ENCODE assay signal across 10 cellular contexts in genomic region chr20:1830240-1830639, GRCh38.
DNase-seq lines count a peak whose midpoint lies in the region; ATAC-seq and TF ChIP-seq lines count a peak whose summit lies in the region.
"Had no signal": no experiment of that assay in that cellular context is flagged by ENCODE, and none has a peak within 500 bp of the region (broad histone marks: within the 10 kb centered on the region; RNA-seq: fewer than 3 reads in every experiment).

No MANE protein-coding gene starts in this region.

- H3K9me3 Mint-ChIP-seq in naive thymus-derived CD8-positive, alpha-beta T cell, result no peaks in the 10 kb centered on the region
- no peaks in the 10 kb centered on the region for H3K9me3 Mint-ChIP-seq in effector memory CD8-positive, alpha-beta T cell
- H3K9me3 Mint-ChIP-seq: activated T-cell treated with anti-CD3 and anti-CD28 coated beads, Interleukin-2, amount 50 U/mL, for 72 hours had no signal

- POLR2A ChIA-PET in naive thymus-derived CD8-positive, alpha-beta T cell (lab: Charles Lee), result no interaction called here

- no peak overlapping the region for H3K27ac Mint-ChIP-seq in naive thymus-derived CD8-positive, alpha-beta T cell
- no peak overlapping the region for H3K27ac Mint-ChIP-seq in effector memory CD8-positive, alpha-beta T cell
- H3K27ac Mint-ChIP-seq: activated T-cell treated with anti-CD3 and anti-CD28 coated beads, Interleukin-2, amount 50 U/mL, for 72 hours had no signal

- H3K9me3 ChIP-seq in RWPE2 (ENCODE audit: severe bottlenecking), result no peaks in the 10 kb centered on the region
- H3K9me3 ChIP-seq in ovary, result no peaks in the 10 kb centered on the region

- H3K27ac ChIP-seq in RWPE2 (ENCODE audit: poor library complexity, severe bottlenecking), result peak overlapping the region; percentile 76
- H3K27ac ChIP-seq in foreskin keratinocyte, result peak overlapping the region; percentile 99
- H3K27ac ChIP-seq in ovary, result no peak overlapping the region

- H3K4me3 Mint-ChIP-seq in naive thymus-derived CD8-positive, alpha-beta T cell, result no peak overlapping the region
- H3K4me3 Mint-ChIP-seq in effector memory CD8-positive, alpha-beta T cell, result no peak overlapping the region
- H3K4me3 Mint-ChIP-seq: activated T-cell treated with anti-CD3 and anti-CD28 coated beads, Interleukin-2, amount 50 U/mL, for 72 hours had no signal

- H3K36me3 ChIP-seq in RWPE2 (ENCODE audit: low read depth) (no peaks in the 10 kb centered on the region), ovary (no peaks in the 10 kb centered on the region)

- intact Hi-C loops in ovary (cut with DNase I), result no loop called here

- peak; percentile 54 for DNase-seq in Caki2 (ENCODE audit: low read depth)
- DNase-seq in RWPE2 (ENCODE audit: low spot score), result peak; percentile 99
- DNase-seq in foreskin keratinocyte, result peak; percentile 97 to 98
- peak in 4 of 5 donors; percentile 25 to 51 (median 38) for DNase-seq in ovary
- DNase-seq in naive thymus-derived CD8-positive, alpha-beta T cell, result no peak
- DNase-seq in effector memory CD8-positive, alpha-beta T cell, result no peak
- no peak for DNase-seq in SIG-M5 (lab: John Stamatoyannopoulos, UW)
- DNase-seq in SKM-1 treated with dmso at 0.1 percent for 144 hours (lab: John Stamatoyannopoulos, UW; ENCODE audit: unreplicated experiment), result no peak
- DNase-seq: activated T-cell treated with anti-CD3 and anti-CD28 coated beads, Interleukin-2, amount 50 U/mL, for 72 hours; NCI-H748 treated with DMSO at 0.1 percent for 48 hours had no signal

- peaks cover 0 to 4% (median 1%) of the 10 kb centered on the region in 4 donors for H3K4me1 Mint-ChIP-seq in naive thymus-derived CD8-positive, alpha-beta T cell
- no peaks in the 10 kb centered on the region for H3K4me1 Mint-ChIP-seq in effector memory CD8-positive, alpha-beta T cell (ENCODE audit: low read depth in 2 of 2)

- no peaks in the 10 kb centered on the region for H3K36me3 Mint-ChIP-seq in naive thymus-derived CD8-positive, alpha-beta T cell
- no peaks in the 10 kb centered on the region for H3K36me3 Mint-ChIP-seq in effector memory CD8-positive, alpha-beta T cell (ENCODE audit: insufficient read depth)

- 7 to 29% (median 9%) methylated on average over 6 to 7 of the region's 7 CpGs for WGBS in ovary, 3 donors

- TF ChIP-seq CTCF in RWPE2 (IDR thresholded peaks at IDR 0.05; ENCODE audit: poor library complexity, severe bottlenecking), result no peak
- TF ChIP-seq CTCF in foreskin keratinocyte (conservative IDR thresholded peaks at IDR 0.05), result no peak
- no peak for TF ChIP-seq CTCF in ovary (IDR thresholded peaks at IDR 0.05)

- in situ Hi-C loops in Caki2 (cut with HindIII; ENCODE audit: low pct_unique_long_range_greater_than_20kb, low sequenced_read_pairs), result no loop called here

- ATAC-seq in RWPE2 (ENCODE audit: low read depth) (peak; percentile 93), foreskin keratinocyte (peak; percentile 95)
- ATAC-seq in naive thymus-derived CD8-positive, alpha-beta T cell, result no peak
- no peak for ATAC-seq in effector memory CD8-positive, alpha-beta T cell (replicated peaks)
- ATAC-seq: activated T-cell treated with anti-CD3 and anti-CD28 coated beads, Interleukin-2, amount 50 U/mL, for 72 hours had no signal

- no peak for TF ChIP-seq POLR2A in ovary (IDR thresholded peaks at IDR 0.05)

- peaks cover 6 to 22% (median 11%) of the 10 kb centered on the region in 5 donors for H3K27me3 Mint-ChIP-seq in naive thymus-derived CD8-positive, alpha-beta T cell
- H3K27me3 Mint-ChIP-seq in effector memory CD8-positive, alpha-beta T cell, result peaks cover 35 to 63% of the 10 kb centered on the region in 2 donors

- H3K4me3 ChIP-seq in RWPE2 (ENCODE audit: severe bottlenecking), result no peak overlapping the region
- H3K4me3 ChIP-seq in ovary, result no peak overlapping the region

- peaks cover 36% of the 10 kb centered on the region for H3K4me1 ChIP-seq in RWPE2 (ENCODE audit: insufficient read depth, poor library complexity, severe bottlenecking)
- H3K4me1 ChIP-seq in foreskin keratinocyte, result peaks cover 27% of the 10 kb centered on the region
- H3K4me1 ChIP-seq in ovary (ENCODE audit: insufficient read depth), result peaks cover 2% of the 10 kb centered on the region

- TF ChIP-seq EP300 in ovary (IDR thresholded peaks at IDR 0.05), result no peak

- no peaks in the 10 kb centered on the region for H3K27me3 ChIP-seq in RWPE2 (ENCODE audit: insufficient read depth, poor library complexity, severe bottlenecking)
- H3K27me3 ChIP-seq in foreskin keratinocyte, result no peaks in the 10 kb centered on the region
- H3K27me3 ChIP-seq in ovary, result no peaks in the 10 kb centered on the region

Comparison
In these comparisons a context has a peak if more than half of its experiments do, and no peak if none do; other contexts are left out.
1. DNase-seq: peak in Caki2 (single experiment), RWPE2 (single experiment), foreskin keratinocyte (2 of 2) and ovary (4 of 5); none in naive thymus-derived CD8-positive, alpha-beta T cell (0 of 10), effector memory CD8-positive, alpha-beta T cell (0 of 3), SIG-M5 (single experiment) and SKM-1 treated with dmso at 0.1 percent for 144 hours (single experiment).
2. ATAC-seq: peak in RWPE2 (single experiment) and foreskin keratinocyte (single experiment); none in naive thymus-derived CD8-positive, alpha-beta T cell (0 of 2) and effector memory CD8-positive, alpha-beta T cell (single experiment).
3. H3K27ac ChIP-seq: peak in RWPE2 (single experiment) and foreskin keratinocyte (single experiment); none in ovary (0 of 2).